Comparison of ENCODE assay signal across 14 cellular contexts in genomic region chr4:3797831-3798500, GRCh38. TPM values are rescaled to one million over a fixed set of nuclear protein-coding genes. Genes with fewer than 3 reads are reported as not detected.
"Had no signal": no experiment of that assay in that cellular context is flagged by ENCODE, and none has a peak within 500 bp of the region (broad histone marks: within the 10 kb centered on the region; RNA-seq: fewer than 3 reads in every experiment).

No MANE protein-coding gene starts in this region.

- H3K4me1 Mint-ChIP-seq: central memory CD8-positive, alpha-beta T cell; naive thymus-derived CD8-positive, alpha-beta T cell; stimulated activated effector memory CD8-positive, alpha-beta T cell treated with anti-CD3 and anti-CD28 coated beads, Interleukin-12 subunit alpha, Interleukin-12 subunit beta, amount 100 ng/mL, for 72 hours had no signal

- H3K27me3 ChIP-seq: tibial nerve had no signal

- H3K4me3 ChIP-seq: esophagus muscularis mucosa, gastrocnemius medialis, mucosa of descending colon, smooth muscle cell, tibial nerve had no signal

- H3K36me3 Mint-ChIP-seq: stimulated activated effector memory CD8-positive, alpha-beta T cell treated with anti-CD3 and anti-CD28 coated beads, Interleukin-12 subunit alpha, Interleukin-12 subunit beta, amount 100 ng/mL, for 72 hours had no signal

- H3K4me2 ChIP-seq: smooth muscle cell had no signal

- H3K4me3 Mint-ChIP-seq: central memory CD8-positive, alpha-beta T cell; naive thymus-derived CD8-positive, alpha-beta T cell; stimulated activated effector memory CD8-positive, alpha-beta T cell treated with anti-CD3 and anti-CD28 coated beads, Interleukin-12 subunit alpha, Interleukin-12 subunit beta, amount 100 ng/mL, for 72 hours had no signal

- ATAC-seq: gastrocnemius medialis; mucosa of descending colon; naive thymus-derived CD8-positive, alpha-beta T cell; stimulated activated effector memory CD8-positive, alpha-beta T cell treated with anti-CD3 and anti-CD28 coated beads, Interleukin-12 subunit alpha, Interleukin-12 subunit beta, amount 100 ng/mL, for 72 hours; stimulated activated naive CD8-positive, alpha-beta T cell treated with anti-CD3 and anti-CD28 coated beads, Interleukin-15, Interleukin-2, amounts not matched to agents 100 U/mL and 50 U/mL, for 24 hours had no signal

- H3K4me1 ChIP-seq: esophagus muscularis mucosa, gastrocnemius medialis, tibial nerve had no signal

- DNase-seq: effector memory CD4-positive, alpha-beta T cell; gastrocnemius medialis; islet precursor cell; mammary epithelial cell; naive thymus-derived CD8-positive, alpha-beta T cell; stimulated activated CD4-positive, alpha-beta T cell treated with anti-CD3 and anti-CD28 coated beads, Interleukin-4, amount 100 ng/mL, for 1 hour; stimulated activated CD8-positive, alpha-beta memory T cell treated with anti-CD3 and anti-CD28 coated beads, Interleukin-4, amount 100 ng/mL, for 48 hours; stimulated activated naive CD8-positive, alpha-beta T cell treated with anti-CD3 and anti-CD28 coated beads, Interleukin-15, Interleukin-2, amounts not matched to agents 100 U/mL and 50 U/mL, for 24 hours had no signal

- H3K9me3 ChIP-seq: gastrocnemius medialis had no signal

- H3K27ac ChIP-seq: esophagus muscularis mucosa, gastrocnemius medialis, tibial nerve had no signal

- H3K36me3 ChIP-seq: esophagus muscularis mucosa, gastrocnemius medialis, tibial nerve had no signal

- H3K27ac Mint-ChIP-seq: naive thymus-derived CD8-positive, alpha-beta T cell; stimulated activated effector memory CD8-positive, alpha-beta T cell treated with anti-CD3 and anti-CD28 coated beads, Interleukin-12 subunit alpha, Interleukin-12 subunit beta, amount 100 ng/mL, for 72 hours had no signal

RNA-seq across cellular contexts. Expression of gene ADRA2C, which starts 31.8 kb away (rescaled TPM):
- total RNA-seq: naive thymus-derived CD8-positive, alpha-beta T cell had no signal
- polyA plus RNA-seq: naive thymus-derived CD8-positive, alpha-beta T cell had no signal
